ENCODE assay signal across 20 cellular contexts in the genomic region with DNA sequence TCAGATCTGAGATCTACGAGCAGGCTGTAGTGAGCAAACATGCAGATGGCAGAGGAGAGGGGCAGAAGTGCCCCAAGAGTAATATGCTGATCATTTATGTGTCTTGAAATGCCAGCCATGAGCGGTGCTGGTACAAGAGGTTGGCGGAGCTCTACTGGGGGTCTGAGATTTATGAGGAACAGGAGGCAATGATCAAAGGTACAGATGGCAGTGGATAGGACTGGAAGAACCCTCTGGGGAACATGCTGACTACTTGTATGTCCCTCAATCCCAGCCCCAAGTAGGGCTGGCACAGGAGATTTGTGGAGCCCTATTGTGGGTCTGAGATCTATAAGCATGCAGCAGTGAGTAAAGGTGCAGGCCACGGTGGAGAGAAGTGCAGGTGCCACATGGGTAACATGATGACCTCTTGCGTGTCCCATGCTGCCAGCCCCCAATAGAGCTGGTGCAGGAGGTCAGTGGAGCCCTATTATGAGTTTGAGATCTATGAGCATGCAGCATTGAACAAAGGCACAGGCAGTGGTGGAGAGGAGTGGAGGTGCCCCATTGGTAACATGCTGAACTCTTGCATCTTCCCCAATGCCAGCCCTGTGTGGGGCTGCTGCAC.
A peak's percentile ranks its signal among the peaks of the same experiment; 100 is the strongest.
DNase-seq lines count a peak whose midpoint lies in the region; ATAC-seq and TF ChIP-seq lines count a peak whose summit lies in the region.
"Had no signal": no experiment of that assay in that cellular context is flagged by ENCODE, and none has a peak within 500 bp of the region (broad histone marks: within the 10 kb centered on the region; RNA-seq: fewer than 3 reads in every experiment).

No MANE protein-coding gene starts in this region.

- no peak for ATAC-seq in GM23338
- peak; percentile 8 for ATAC-seq in upper lobe of right lung

- H3K36me3 Mint-ChIP-seq in GM23338 (ENCODE audit: low read depth): peaks cover 8% of the 10 kb centered on the region; the same call in 2 of the 3 replicates
- H3K36me3 Mint-ChIP-seq in type B pancreatic cell: no peaks in the 10 kb centered on the region
- H3K36me3 Mint-ChIP-seq: CD14-positive monocyte had no signal

- intact Hi-C loops in upper lobe of right lung (cut with DNase I) (no loop called here), uterus (cut with DNase I; ENCODE audit: low total_unique reads) (no loop called here)

- H3K9me3 ChIP-seq in osteoblast (ENCODE audit: low read depth, low read length) (no peaks in the 10 kb centered on the region), upper lobe of right lung (no peaks in the 10 kb centered on the region), uterus (peaks cover 0 to 4% of the 10 kb centered on the region in 2 donors)
- H3K9me3 ChIP-seq: BE2C had no signal

- no peak overlapping the region for H3K4me3 Mint-ChIP-seq in GM23338
- H3K4me3 Mint-ChIP-seq in type B pancreatic cell: no peak overlapping the region
- H3K4me3 Mint-ChIP-seq: CD14-positive monocyte; CD4-positive, alpha-beta T cell; CD8-positive, alpha-beta memory T cell had no signal

- H3K79me2 ChIP-seq in GM23338 (replicated peaks; ENCODE audit: insufficient read depth) (no peaks in the 10 kb centered on the region), osteoblast (ENCODE audit: insufficient read depth, low read length) (no peaks in the 10 kb centered on the region)

- H3K4me2 ChIP-seq in GM23338 (no peak overlapping the region), osteoblast (ENCODE audit: insufficient read depth, low read length) (no peak overlapping the region)
- H3K4me2 ChIP-seq: A549; BLaER1 treated with 17β-estradiol and CSF1 and Interleukin-3, amounts not matched to agents 10 nM and 100 nM had no signal

- H3K36me3 ChIP-seq in GM23338 (ENCODE audit: insufficient read depth) (no peaks in the 10 kb centered on the region; the same call in 1 of the 2 replicates), osteoblast (ENCODE audit: insufficient read depth, low read length) (no peaks in the 10 kb centered on the region), upper lobe of right lung (no peaks in the 10 kb centered on the region), uterus (no peaks in the 10 kb centered on the region)
- H3K36me3 ChIP-seq: BE2C; BLaER1 treated with 17β-estradiol and CSF1 and Interleukin-3, amounts not matched to agents 10 nM and 100 nM had no signal

- peaks cover 1% of the 10 kb centered on the region; the same call in 1 of the 3 replicates for H3K4me1 Mint-ChIP-seq in GM23338
- no peaks in the 10 kb centered on the region for H3K4me1 Mint-ChIP-seq in type B pancreatic cell (ENCODE audit: unreplicated experiment)
- H3K4me1 Mint-ChIP-seq: CD14-positive monocyte; CD8-positive, alpha-beta memory T cell had no signal

- no peaks in the 10 kb centered on the region for H4K20me1 ChIP-seq in GM23338 (replicated peaks; ENCODE audit: insufficient read depth)
- no peaks in the 10 kb centered on the region for H4K20me1 ChIP-seq in osteoblast (ENCODE audit: insufficient read depth, low read length)
- H4K20me1 ChIP-seq: BLaER1 treated with 17β-estradiol and CSF1 and Interleukin-3, amounts not matched to agents 10 nM and 100 nM had no signal

- 0 out of 2 replicates have a peak overlapping the region, but pooled peaks have one; percentile 56 for H2AFZ ChIP-seq in GM23338
- no peak overlapping the region for H2AFZ ChIP-seq in osteoblast (ENCODE audit: low read length)

- no peaks in the 10 kb centered on the region for H3F3A ChIP-seq in GM23338 (replicated peaks; ENCODE audit: low read depth)

- H3K9me3 Mint-ChIP-seq in GM23338: peaks cover 16% of the 10 kb centered on the region
- H3K9me3 Mint-ChIP-seq in type B pancreatic cell: peaks cover 7% of the 10 kb centered on the region

- no peaks in the 10 kb centered on the region for H3K27me3 ChIP-seq in GM23338 (ENCODE audit: insufficient read depth)
- peaks cover 9% of the 10 kb centered on the region for H3K27me3 ChIP-seq in osteoblast (ENCODE audit: insufficient read depth, low read length)
- peaks cover 8% of the 10 kb centered on the region for H3K27me3 ChIP-seq in upper lobe of right lung
- no peaks in the 10 kb centered on the region for H3K27me3 ChIP-seq in uterus
- H3K27me3 ChIP-seq: BE2C; BLaER1 treated with 17β-estradiol and CSF1 and Interleukin-3, amounts not matched to agents 10 nM and 100 nM had no signal

- H3K4me1 ChIP-seq in GM23338 (ENCODE audit: insufficient read depth) (no peaks in the 10 kb centered on the region), osteoblast (ENCODE audit: insufficient read depth, low read length) (no peaks in the 10 kb centered on the region), upper lobe of right lung (no peaks in the 10 kb centered on the region), uterus (no peaks in the 10 kb centered on the region)
- H3K4me1 ChIP-seq: A549, BE2C had no signal

- DNase-seq in GM23338 (ENCODE audit: low spot score) (no peak), NCI-H524 treated with DMSO at 0.1 percent for 48 hours (lab: John Stamatoyannopoulos, UW) (peak; percentile 5), osteoblast (ENCODE audit: insufficient read length, low spot score, missing footprints) (peak; percentile 53), upper lobe of right lung (no peak), NCI-H1417 (lab: John Stamatoyannopoulos, UW) (no peak), uterus (no peak), type B pancreatic cell (ENCODE audit: extremely low spot score, unreplicated experiment) (no peak)
- DNase-seq: 8988T; ACHN; AML-193; BE2C; CD4-positive, alpha-beta T cell; CD8-positive, alpha-beta memory T cell; DMS 273 treated with DMSO at 0.1 percent for 48 hours; DMS79 treated with DMSO at 0.1 percent for 48 hours; GF-D8; HCEC 1CT had no signal

- H3K27ac Mint-ChIP-seq in GM23338 (no peak overlapping the region), type B pancreatic cell (no peak overlapping the region)
- H3K27ac Mint-ChIP-seq: CD14-positive monocyte; CD4-positive, alpha-beta T cell; CD8-positive, alpha-beta memory T cell had no signal

- no peak for TF ChIP-seq POLR2A in uterus (IDR thresholded peaks at IDR 0.05)

- H3K27ac ChIP-seq in GM23338 (ENCODE audit: low read depth): no peak overlapping the region
- H3K27ac ChIP-seq in osteoblast (ENCODE audit: low read depth, low read length): no peak overlapping the region
- H3K27ac ChIP-seq in upper lobe of right lung: no peak overlapping the region
- H3K27ac ChIP-seq in uterus: no peak overlapping the region
- H3K27ac ChIP-seq: A549; BLaER1 treated with 17β-estradiol and CSF1 and Interleukin-3, amounts not matched to agents 10 nM and 100 nM had no signal

- no peaks in the 10 kb centered on the region for H3K9me2 ChIP-seq in GM23338 (ENCODE audit: insufficient read depth)

- no peak for TF ChIP-seq CTCF in GM23338 (conservative IDR thresholded peaks at IDR 0.05; ENCODE audit: low read depth in 2 of 2)
- TF ChIP-seq CTCF in osteoblast (IDR thresholded peaks at IDR 0.05; ENCODE audit: extremely low read depth, low read depth, low read length): no peak
- no peak for TF ChIP-seq CTCF in upper lobe of right lung (IDR thresholded peaks at IDR 0.05)
- TF ChIP-seq CTCF in uterus (IDR thresholded peaks at IDR 0.05): no peak
- TF ChIP-seq CTCF in type B pancreatic cell (conservative IDR thresholded peaks at IDR 0.05): no peak

- peaks cover 2% of the 10 kb centered on the region for H3K27me3 Mint-ChIP-seq in GM23338 (ENCODE audit: insufficient read depth, low read depth, poor library complexity)
- H3K27me3 Mint-ChIP-seq in type B pancreatic cell: peaks cover 10% of the 10 kb centered on the region

- no peak overlapping the region for H3K4me3 ChIP-seq in GM23338
- no peak overlapping the region for H3K4me3 ChIP-seq in osteoblast (ENCODE audit: insufficient read depth, low read length)
- H3K4me3 ChIP-seq in upper lobe of right lung: no peak overlapping the region
- H3K4me3 ChIP-seq in uterus: no peak overlapping the region
- H3K4me3 ChIP-seq: A549; BLaER1 treated with 17β-estradiol and CSF1 and Interleukin-3, amounts not matched to agents 10 nM and 100 nM had no signal

TF ChIP-seq in GM23338, 12 proteins besides CTCF, POLR2A, EP300 and RAD21 (continues in another document):
- TF ChIP-seq, protein P1, sequence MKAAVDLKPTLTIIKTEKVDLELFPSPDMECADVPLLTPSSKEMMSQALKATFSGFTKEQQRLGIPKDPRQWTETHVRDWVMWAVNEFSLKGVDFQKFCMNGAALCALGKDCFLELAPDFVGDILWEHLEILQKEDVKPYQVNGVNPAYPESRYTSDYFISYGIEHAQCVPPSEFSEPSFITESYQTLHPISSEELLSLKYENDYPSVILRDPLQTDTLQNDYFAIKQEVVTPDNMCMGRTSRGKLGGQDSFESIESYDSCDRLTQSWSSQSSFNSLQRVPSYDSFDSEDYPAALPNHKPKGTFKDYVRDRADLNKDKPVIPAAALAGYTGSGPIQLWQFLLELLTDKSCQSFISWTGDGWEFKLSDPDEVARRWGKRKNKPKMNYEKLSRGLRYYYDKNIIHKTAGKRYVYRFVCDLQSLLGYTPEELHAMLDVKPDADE (IDR thresholded peaks at IDR 0.05): no peak
- no peak for TF ChIP-seq STAT1 (IDR thresholded peaks at IDR 0.05; ENCODE audit: unreplicated experiment)
- no peak for TF ChIP-seq NANOG (IDR thresholded peaks at IDR 0.05; ENCODE audit: borderline replicate concordance)
- TF ChIP-seq POLR2AphosphoS5 (IDR thresholded peaks at IDR 0.05; ENCODE audit: low read depth): no peak

Comparison
In these comparisons a context has a peak if more than half of its experiments do, and no peak if none do; other contexts are left out.
1. DNase-seq: peak in NCI-H524 treated with DMSO at 0.1 percent for 48 hours (single experiment) and osteoblast (single experiment); none in GM23338 (single experiment), upper lobe of right lung (single experiment), NCI-H1417 (0 of 3), uterus (0 of 2) and type B pancreatic cell (single experiment).